ENCODE assay signal across 9 cellular contexts in the genomic region with DNA sequence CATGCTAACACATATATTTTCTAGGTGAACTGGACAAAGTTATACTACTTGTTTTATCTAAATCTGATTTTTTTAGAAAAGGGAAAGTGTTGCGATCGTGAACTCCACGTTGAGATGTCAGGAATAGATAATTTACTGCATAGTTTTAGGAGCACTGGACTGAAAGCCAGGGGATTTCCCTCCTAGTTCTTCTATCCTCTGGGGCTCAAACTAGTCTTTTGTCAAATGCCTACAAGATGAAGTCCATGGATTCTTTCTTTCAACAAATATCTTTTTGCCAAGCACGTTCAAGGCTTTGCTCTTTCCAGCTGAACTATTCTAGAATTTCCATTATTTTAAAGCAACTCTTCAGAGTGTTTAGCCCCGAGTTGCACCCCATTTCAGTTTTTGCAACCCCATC. TPM values are rescaled to one million over a fixed set of nuclear protein-coding genes. Genes with fewer than 3 reads are reported as not detected.
A peak's percentile ranks its signal among the peaks of the same experiment; 100 is the strongest.
DNase-seq lines count a peak whose midpoint lies in the region; FAIRE-seq and TF ChIP-seq lines count a peak whose summit lies in the region.
"Had no signal": no experiment of that assay in that cellular context is flagged by ENCODE, and none has a peak within 500 bp of the region (broad histone marks: within the 10 kb centered on the region; RNA-seq: fewer than 3 reads in every experiment).

No MANE protein-coding gene starts in this region.

- peaks cover 10% of the 10 kb centered on the region for H3K36me3 Mint-ChIP-seq in activated naive CD4-positive, alpha-beta T cell treated with anti-CD3 and anti-CD28 coated beads, Interleukin-2, amount 10 ng/mL, durations not matched to agents 7 days and 5 days
- peaks cover 9% of the 10 kb centered on the region for H3K36me3 Mint-ChIP-seq in activated T-helper 1 cell treated with anti-CD3 and anti-CD28 coated beads, Interleukin-12 subunit alpha, Interleukin-12 subunit beta, Interleukin-2, Interleukin-4 antibody, amounts not matched to agents 30 ng/mL and 10 ng/mL and 1 ng/mL, durations not matched to agents 14 hours and 24 hours and 36 hours (ENCODE audit: low read depth)

- peaks cover 39% of the 10 kb centered on the region for H3K4me1 Mint-ChIP-seq in activated naive CD4-positive, alpha-beta T cell treated with anti-CD3 and anti-CD28 coated beads, Interleukin-2, amount 10 ng/mL, durations not matched to agents 7 days and 5 days
- peaks cover 39% of the 10 kb centered on the region for H3K4me1 Mint-ChIP-seq in activated T-helper 1 cell treated with anti-CD3 and anti-CD28 coated beads, Interleukin-12 subunit alpha, Interleukin-12 subunit beta, Interleukin-2, Interleukin-4 antibody, amounts not matched to agents 30 ng/mL and 10 ng/mL and 1 ng/mL, durations not matched to agents 14 hours and 24 hours and 36 hours (ENCODE audit: low read depth)

- no peaks in the 10 kb centered on the region for H3K9me3 Mint-ChIP-seq in activated naive CD4-positive, alpha-beta T cell treated with anti-CD3 and anti-CD28 coated beads, Interleukin-2, amount 10 ng/mL, durations not matched to agents 7 days and 5 days
- no peaks in the 10 kb centered on the region for H3K9me3 Mint-ChIP-seq in activated T-helper 1 cell treated with anti-CD3 and anti-CD28 coated beads, Interleukin-12 subunit alpha, Interleukin-12 subunit beta, Interleukin-2, Interleukin-4 antibody, amounts not matched to agents 30 ng/mL and 10 ng/mL and 1 ng/mL, durations not matched to agents 14 hours and 24 hours and 36 hours

- H3K27ac Mint-ChIP-seq in activated naive CD4-positive, alpha-beta T cell treated with anti-CD3 and anti-CD28 coated beads, Interleukin-2, amount 10 ng/mL, durations not matched to agents 7 days and 5 days = peak overlapping the region; percentile 86
- peak overlapping the region; percentile 30 for H3K27ac Mint-ChIP-seq in activated T-helper 1 cell treated with anti-CD3 and anti-CD28 coated beads, Interleukin-12 subunit alpha, Interleukin-12 subunit beta, Interleukin-2, Interleukin-4 antibody, amounts not matched to agents 30 ng/mL and 10 ng/mL and 1 ng/mL, durations not matched to agents 14 hours and 24 hours and 36 hours

- peaks cover 36% of the 10 kb centered on the region for H3K27me3 Mint-ChIP-seq in activated naive CD4-positive, alpha-beta T cell treated with anti-CD3 and anti-CD28 coated beads, Interleukin-2, amount 10 ng/mL, durations not matched to agents 7 days and 5 days
- H3K27me3 Mint-ChIP-seq in activated T-helper 1 cell treated with anti-CD3 and anti-CD28 coated beads, Interleukin-12 subunit alpha, Interleukin-12 subunit beta, Interleukin-2, Interleukin-4 antibody, amounts not matched to agents 30 ng/mL and 10 ng/mL and 1 ng/mL, durations not matched to agents 14 hours and 24 hours and 36 hours (ENCODE audit: insufficient read depth) = peaks cover 33% of the 10 kb centered on the region

- whole genome bisulfite sequencing in thymus = 21% methylated on average over 5 of the region's 5 CpGs

- no peak for DNase-seq in activated naive CD4-positive, alpha-beta T cell treated with anti-CD3 and anti-CD28 coated beads, Interleukin-2, amount 10 ng/mL, durations not matched to agents 7 days and 5 days
- DNase-seq in activated naive CD4-positive, alpha-beta T cell (lab: John Stamatoyannopoulos, UW) = no peak
- no peak for DNase-seq in activated T-helper 1 cell treated with anti-CD3 and anti-CD28 coated beads, Interleukin-12 subunit alpha, Interleukin-12 subunit beta, Interleukin-2, Interleukin-4 antibody, amounts not matched to agents 30 ng/mL and 10 ng/mL and 1 ng/mL, durations not matched to agents 14 hours and 24 hours and 36 hours (ENCODE audit: low spot score)
- peak; percentile 16 for DNase-seq in kidney tubule cell (ENCODE audit: low spot score)
- no peak for DNase-seq in H54 (ENCODE audit: insufficient read length, low spot score)
- no peak for DNase-seq in NCI-H774 (lab: John Stamatoyannopoulos, UW)
- no peak for DNase-seq in hippocampal formation (lab: John Stamatoyannopoulos, UW)

- CTCF ChIA-PET in activated naive CD4-positive, alpha-beta T cell treated with anti-CD3 and anti-CD28 coated beads, Interleukin-2, amount 10 ng/mL, durations not matched to agents 7 days and 5 days (lab: Charles Lee) = interaction anchor here (2.2 kb wide), 1 partner anchor 8 kb away, joined by 19 read pairs; no protein-coding TSS in a partner anchor

- no peaks in the 10 kb centered on the region for H3K27me3 ChIP-seq in thymus (ENCODE audit: control insufficient read depth, insufficient read depth)

- H3K4me3 Mint-ChIP-seq in activated naive CD4-positive, alpha-beta T cell treated with anti-CD3 and anti-CD28 coated beads, Interleukin-2, amount 10 ng/mL, durations not matched to agents 7 days and 5 days = peak overlapping the region; percentile 82
- peak overlapping the region; percentile 92 for H3K4me3 Mint-ChIP-seq in activated T-helper 1 cell treated with anti-CD3 and anti-CD28 coated beads, Interleukin-12 subunit alpha, Interleukin-12 subunit beta, Interleukin-2, Interleukin-4 antibody, amounts not matched to agents 30 ng/mL and 10 ng/mL and 1 ng/mL, durations not matched to agents 14 hours and 24 hours and 36 hours

- no peak overlapping the region for H3K27ac ChIP-seq in thymus (ENCODE audit: low read depth)

- H3K4me3 ChIP-seq in thymus (ENCODE audit: low read length) = peak overlapping the region; percentile 77

- no peaks in the 10 kb centered on the region for H3K36me3 ChIP-seq in thymus (ENCODE audit: control insufficient read depth, insufficient read depth)

- intact Hi-C loops in activated T-helper 1 cell treated with anti-CD3 and anti-CD28 coated beads, Interleukin-12 subunit alpha, Interleukin-12 subunit beta, Interleukin-2, Interleukin-4 antibody, amounts not matched to agents 30 ng/mL and 10 ng/mL and 1 ng/mL, durations not matched to agents 14 hours and 24 hours and 36 hours (cut with micrococcal nuclease) = loop anchor here (1.0 to 2.0 kb wide), 9 partner anchors 9 to 684 kb away; a partner anchor contains a TSS

- FAIRE-seq in H54 (lab: Jason Lieb, UNC) = no peak
- FAIRE-seq: islet of Langerhans had no signal

- TF ChIP-seq POLR2A in H54 (IDR thresholded peaks at IDR 0.05; ENCODE audit: low read depth, low read length) = no peak

- peaks cover 20% of the 10 kb centered on the region for H3K4me1 ChIP-seq in thymus (ENCODE audit: control insufficient read depth, insufficient read depth, low read length)

- H3K9me3 ChIP-seq in thymus (ENCODE audit: control insufficient read depth) = no peaks in the 10 kb centered on the region

RNA-seq across cellular contexts. Expression of a gene that starts 0.6 kb away (rescaled TPM):
- total RNA-seq in activated T-helper 1 cell treated with anti-CD3 and anti-CD28 coated beads, Interleukin-12 subunit alpha, Interleukin-12 subunit beta, Interleukin-2, Interleukin-4 antibody, amounts not matched to agents 30 ng/mL and 10 ng/mL and 1 ng/mL, durations not matched to agents 14 hours and 24 hours and 36 hours = 15.8 and 17.3 TPM in 2 replicates
- 26.3 TPM for polyA plus RNA-seq in thymus

RNA-seq across cellular contexts. Expression of a gene that starts 42.5 kb away (rescaled TPM):
- 19.7 and 22.6 TPM in 2 replicates for total RNA-seq in activated T-helper 1 cell treated with anti-CD3 and anti-CD28 coated beads, Interleukin-12 subunit alpha, Interleukin-12 subunit beta, Interleukin-2, Interleukin-4 antibody, amounts not matched to agents 30 ng/mL and 10 ng/mL and 1 ng/mL, durations not matched to agents 14 hours and 24 hours and 36 hours
- polyA plus RNA-seq in thymus = 11.3 TPM
